23 cellular contexts compared by ENCODE assay signal in genomic region chr3:15348246-15348645, GRCh38. TPM values are rescaled to one million over a fixed set of nuclear protein-coding genes. Genes with fewer than 3 reads are reported as not detected.
DNase-seq lines count a peak whose midpoint lies in the region; ATAC-seq, FAIRE-seq and TF ChIP-seq lines count a peak whose summit lies in the region.
"Had no signal": no experiment of that assay in that cellular context is flagged by ENCODE, and none has a peak within 500 bp of the region (broad histone marks: within the 10 kb centered on the region; RNA-seq: fewer than 3 reads in every experiment).

No MANE protein-coding gene starts in this region.

- no peak for DNase-seq in CD8-positive, alpha-beta memory T cell
- DNase-seq in MM.1S (peak; percentile 27), prostate gland (ENCODE audit: low spot score) (no peak), NCI-H1930 (lab: John Stamatoyannopoulos, UW) (no peak), epidermal melanocyte (ENCODE audit: insufficient read length, low spot score) (no peak), GM12892 (ENCODE audit: insufficient read length) (no peak), HCEC 1CT (no peak)
- DNase-seq: activated CD4-positive, alpha-beta T cell treated with anti-CD3 and anti-CD28 coated beads for 48 hours; brain microvascular endothelial cell; left cardiac atrium; midbrain; NCI-H1436 treated with DMSO at 0.1 percent for 48 hours; NCI-H2171; NCI-H69; stimulated activated CD4-positive, alpha-beta T cell treated with anti-CD3 and anti-CD28 coated beads, Interleukin-4, amount 100 ng/mL, for 24 hours; stomach; T1000 had no signal

- H3F3A ChIP-seq in MM.1S (ENCODE audit: insufficient read depth, low read length), result peaks cover 12% of the 10 kb centered on the region

- POLR2A ChIA-PET in CD8-positive, alpha-beta memory T cell (lab: Charles Lee), result interaction anchor here (1.4 to 1.7 kb wide), 2 partner anchors 15 to 38 kb away, joined by 4 to 7 read pairs; partner anchors contain the start of gene SH3BP5

- H3K9me3 Mint-ChIP-seq in CD8-positive, alpha-beta memory T cell, result peaks cover 0 to 4% (median 0%) of the 10 kb centered on the region in 5 donors
- no peaks in the 10 kb centered on the region for H3K9me3 Mint-ChIP-seq in activated T-helper 17 cell treated with anti-CD3 and anti-CD28 coated beads, Interleukin-2, amount 50 U/mL, for 72 hours

- H3K4me3 ChIP-seq in CD8-positive, alpha-beta memory T cell (ENCODE audit: low read length), result no peak overlapping the region
- no peak overlapping the region for H3K4me3 ChIP-seq in MM.1S (ENCODE audit: low read length)
- H3K4me3 ChIP-seq in prostate gland, result no peak overlapping the region
- H3K4me3 ChIP-seq: SK-N-MC, skin epidermis, stomach had no signal

- H3K9me3 ChIP-seq in CD8-positive, alpha-beta memory T cell (ENCODE audit: low read length), result no peaks in the 10 kb centered on the region
- H3K9me3 ChIP-seq in MM.1S (replicated peaks; ENCODE audit: insufficient read depth, low read length) (no peaks in the 10 kb centered on the region), prostate gland (no peaks in the 10 kb centered on the region)

- TF ChIP-seq POLR2A in prostate gland (IDR thresholded peaks at IDR 0.05) (no peak), GM12892 (IDR thresholded peaks at IDR 0.05; ENCODE audit: low read depth, low read length) (no peak)

- CTCF ChIA-PET in CD8-positive, alpha-beta memory T cell (lab: Charles Lee), result interaction anchor here (1.3 to 1.9 kb wide), 2 partner anchors 16 to 80 kb away, joined by 6 to 11 read pairs; partner anchors contain the start of gene SH3BP5

- no peaks in the 10 kb centered on the region for H4K20me1 ChIP-seq in MM.1S (ENCODE audit: insufficient read depth, low read length)

- H3K4me2 ChIP-seq in MM.1S (ENCODE audit: low read depth, low read length), result peak overlapping the region; percentile 29; the same call in 1 of the 2 replicates

- no peaks in the 10 kb centered on the region for H3K27me3 ChIP-seq in CD8-positive, alpha-beta memory T cell (ENCODE audit: insufficient read depth, low read length, poor library complexity, severe bottlenecking)
- H3K27me3 ChIP-seq in MM.1S (replicated peaks; ENCODE audit: insufficient read depth, low read length) (no peaks in the 10 kb centered on the region), prostate gland (replicated peaks; ENCODE audit: insufficient read depth) (no peaks in the 10 kb centered on the region)
- H3K27me3 ChIP-seq: brain microvascular endothelial cell, stomach had no signal

- H3K4me1 Mint-ChIP-seq in CD8-positive, alpha-beta memory T cell, result peaks cover 45 to 58% (median 48%) of the 10 kb centered on the region in 3 donors
- peaks cover 16% of the 10 kb centered on the region for H3K4me1 Mint-ChIP-seq in activated T-helper 17 cell treated with anti-CD3 and anti-CD28 coated beads, Interleukin-2, amount 50 U/mL, for 72 hours
- H3K4me1 Mint-ChIP-seq: neural crest cell had no signal

- intact Hi-C loops in prostate gland (cut with DNase I), result no loop called here

- no peak for ATAC-seq in activated T-helper 17 cell treated with anti-CD3 and anti-CD28 coated beads, Interleukin-2, amount 50 U/mL, for 72 hours (replicated peaks)

- peak overlapping the region in 5 of 7 donors; percentile 5 to 81 (median 73) for H3K4me3 Mint-ChIP-seq in CD8-positive, alpha-beta memory T cell
- peak overlapping the region; percentile 13 for H3K4me3 Mint-ChIP-seq in activated T-helper 17 cell treated with anti-CD3 and anti-CD28 coated beads, Interleukin-2, amount 50 U/mL, for 72 hours
- H3K4me3 Mint-ChIP-seq: neural crest cell had no signal

- no peak overlapping the region for H3K9ac ChIP-seq in MM.1S (ENCODE audit: low read length)

- TF ChIP-seq CTCF in MM.1S (IDR thresholded peaks at IDR 0.05; ENCODE audit: low read length) (no peak), prostate gland (IDR thresholded peaks at IDR 0.05) (no peak)

- H2AFZ ChIP-seq in MM.1S (ENCODE audit: low read length), result no peak overlapping the region

- H3K36me3 ChIP-seq in CD8-positive, alpha-beta memory T cell (ENCODE audit: insufficient read depth, low read length), result no peaks in the 10 kb centered on the region
- H3K36me3 ChIP-seq in MM.1S (replicated peaks; ENCODE audit: insufficient read depth, low read length) (no peaks in the 10 kb centered on the region), prostate gland (no peaks in the 10 kb centered on the region)
- H3K36me3 ChIP-seq: brain microvascular endothelial cell, stomach had no signal

- no peak for FAIRE-seq in GM12892 (lab: Jason Lieb, UNC)
- FAIRE-seq: colon, RCC 7860 had no signal

- no peaks in the 10 kb centered on the region for H3K27me3 Mint-ChIP-seq in CD8-positive, alpha-beta memory T cell
- no peaks in the 10 kb centered on the region for H3K27me3 Mint-ChIP-seq in activated T-helper 17 cell treated with anti-CD3 and anti-CD28 coated beads, Interleukin-2, amount 50 U/mL, for 72 hours

- no peak overlapping the region for H3K27ac ChIP-seq in CD8-positive, alpha-beta memory T cell (ENCODE audit: low read depth, low read length)
- H3K27ac ChIP-seq in MM.1S (ENCODE audit: low read length), result peak overlapping the region; percentile 34; the same call in 1 of the 2 replicates
- peak overlapping the region; percentile 17 to 34 for H3K27ac ChIP-seq in prostate gland
- H3K27ac ChIP-seq: brain microvascular endothelial cell, SK-N-MC, stomach had no signal

- H3K79me2 ChIP-seq in MM.1S (ENCODE audit: low read length), result no peaks in the 10 kb centered on the region

- peak overlapping the region in 7 of 8 donors; percentile 2 to 94 (median 59) for H3K27ac Mint-ChIP-seq in CD8-positive, alpha-beta memory T cell
- H3K27ac Mint-ChIP-seq in activated T-helper 17 cell treated with anti-CD3 and anti-CD28 coated beads, Interleukin-2, amount 50 U/mL, for 72 hours, result no peak overlapping the region

- peaks cover 0 to 9% (median 1%) of the 10 kb centered on the region in 3 donors for H3K36me3 Mint-ChIP-seq in CD8-positive, alpha-beta memory T cell
- no peaks in the 10 kb centered on the region for H3K36me3 Mint-ChIP-seq in activated T-helper 17 cell treated with anti-CD3 and anti-CD28 coated beads, Interleukin-2, amount 50 U/mL, for 72 hours (ENCODE audit: low read depth)

- WGBS in prostate gland, result 8% methylated on average over 1 of the region's 1 CpG

- peaks cover 43% of the 10 kb centered on the region for H3K4me1 ChIP-seq in CD8-positive, alpha-beta memory T cell (ENCODE audit: insufficient read depth, low read length)
- peaks cover 22% of the 10 kb centered on the region for H3K4me1 ChIP-seq in MM.1S (ENCODE audit: low read length)
- H3K4me1 ChIP-seq in prostate gland (replicated peaks), result no peaks in the 10 kb centered on the region
- H3K4me1 ChIP-seq: stomach had no signal

- H3K9me2 ChIP-seq in MM.1S (replicated peaks; ENCODE audit: insufficient read depth, low read length), result no peaks in the 10 kb centered on the region

RNA-seq across cellular contexts. Expression of gene SH3BP5, which starts 15.9 kb away (rescaled TPM):
- total RNA-seq in CD8-positive, alpha-beta memory T cell, result 10 to 100 TPM; 14.2 to 15.5 TPM
- 84.3 TPM for polyA plus RNA-seq in CD8-positive, alpha-beta memory T cell
- 10 to 100 TPM; 20.2 to 24.6 TPM for total RNA-seq in activated T-helper 17 cell treated with anti-CD3 and anti-CD28 coated beads, Interleukin-2, amount 50 U/mL, for 72 hours
- 10 to 100 TPM; 13.3 to 71.6 TPM for total RNA-seq in prostate gland
- 25.2 TPM for polyA plus RNA-seq in GM12892 (2012; ENCODE audit: missing spikeins)
